ENCODE assay signal across 1 cellular context in genomic region chr2:173657996-173658717, GRCh38.
TF ChIP-seq lines count a peak whose summit lies in the region.

No MANE protein-coding gene starts in this region.

TF ChIP-seq in HepG2, 621 proteins besides CTCF, POLR2A, EP300 and RAD21 (continued from another document):
- TF ChIP-seq AFF4 (CRISPR knock-in tag; IDR thresholded peaks at IDR 0.05) = no peak
